8 cellular contexts compared by ENCODE assay signal in genomic region chr12:116559080-116559329, GRCh38. TPM values are rescaled to one million over a fixed set of nuclear protein-coding genes. Genes with fewer than 3 reads are reported as not detected.
DNase-seq lines count a peak whose midpoint lies in the region; ATAC-seq, FAIRE-seq and TF ChIP-seq lines count a peak whose summit lies in the region.

No MANE protein-coding gene starts in this region.

- peaks cover 8% of the 10 kb centered on the region for H3K9me3 ChIP-seq in K562 (replicated peaks; ENCODE audit: control insufficient read depth, insufficient read depth, low read depth, low read length)

- POLR2A ChIA-PET in K562 (lab: Yijun Ruan, JAX) = interaction anchor here (0.6 to 3.8 kb wide), 19 partner anchors 9 to 362 kb away, joined by 3 to 40 read pairs (median 4); no protein-coding TSS in a partner anchor

- TF ChIP-seq EP300 in K562 (IDR thresholded peaks at IDR 0.05; ENCODE audit: low read length) = no peak

- WGBS in K562 (ENCODE audit: insufficient coverage, low coverage, missing lambda C conversion rate) = 0% methylated on average over 10 of the region's 10 CpGs

- ATAC-seq in GM19455 (IDR thresholded peaks at IDR 0.05; ENCODE audit: unreplicated experiment) = peak; percentile 63
- ATAC-seq in HG03457 (IDR thresholded peaks at IDR 0.05; ENCODE audit: unreplicated experiment) = peak; percentile 51
- no peak; the same call in 1 of the 3 replicates for ATAC-seq in K562

- no peak for DNase-seq in GM06990 (ENCODE audit: extremely low read depth, insufficient read length)
- peak in 1 of 4 experiments; percentile 18 for DNase-seq in K562 (ENCODE audit: extremely low read depth in 1 of 4, low spot score in 3 of 4)
- no peak for DNase-seq in T-helper 9 cell
- no peak for DNase-seq in HCEC 1CT
- DNase-seq in NCI-H82 treated with DMSO at 0.1 percent for 48 hours (lab: John Stamatoyannopoulos, UW; ENCODE audit: unreplicated experiment) = no peak

- no peaks in the 10 kb centered on the region for H4K20me1 ChIP-seq in K562 (replicated peaks; ENCODE audit: control insufficient read depth, insufficient read depth, low read length)

- peaks cover 38 to 47% of the 10 kb centered on the region in 2 experiments for H3K4me1 ChIP-seq in K562 (replicated peaks in 1 of 2; ENCODE audit: control insufficient read depth in 2 of 2, insufficient read depth in 2 of 2, low read length in 2 of 2)
- H3K4me1 ChIP-seq in rectal smooth muscle tissue (ENCODE audit: control insufficient read depth, insufficient read depth, low read length) = no peaks in the 10 kb centered on the region

- TF ChIP-seq POLR2A in K562 (conservative IDR thresholded peaks at IDR 0.05) = no peak

- intact Hi-C loops in K562 (cut with micrococcal nuclease) = loop anchor here (1.0 kb wide), 2 partner anchors 26 to 39 kb away; no protein-coding TSS in a partner anchor

- in situ Hi-C loops in K562 (cut with MboI) = no loop called here

- peak overlapping the region; percentile 79 for H2AFZ ChIP-seq in K562 (ENCODE audit: low read depth, low read length)

- H3K4me3 ChIP-seq in GM06990 (replicated peaks; ENCODE audit: low read depth, low read length) (peak overlapping the region; percentile 36), K562 (peak overlapping the region; percentile 27), rectal smooth muscle tissue (ENCODE audit: low read length) (peak overlapping the region; percentile 45)

- no peaks in the 10 kb centered on the region for H3K27me3 ChIP-seq in GM06990 (replicated peaks; ENCODE audit: control insufficient read depth, insufficient read depth, low read length)
- no peaks in the 10 kb centered on the region for H3K27me3 ChIP-seq in K562 (ENCODE audit: control insufficient read depth in 2 of 2, insufficient read depth in 2 of 2, low read length in 2 of 2)
- H3K27me3 ChIP-seq in rectal smooth muscle tissue (ENCODE audit: control insufficient read depth, insufficient read depth, low read length) = no peaks in the 10 kb centered on the region

- H3K9me1 ChIP-seq in K562 (ENCODE audit: control insufficient read depth, insufficient read depth, low read length) = no peaks in the 10 kb centered on the region

- TF ChIP-seq CTCF in GM06990 (IDR thresholded peaks at IDR 0.05; ENCODE audit: insufficient read depth, low read length, poor library complexity, severe bottlenecking) (no peak), K562 (IDR thresholded peaks at IDR 0.05 in 2 of 3, conservative IDR thresholded peaks at IDR 0.05 in 1 of 3; ENCODE audit: insufficient read depth in 2 of 3, low read depth in 1 of 3, low read length in 3 of 3) (no peak)

- TF ChIP-seq RAD21 in K562 (CRISPR knock-in tag; conservative IDR thresholded peaks at IDR 0.05 in 1 of 2, IDR thresholded peaks at IDR 0.05 in 1 of 2) = no peak

- CTCF ChIA-PET in K562 (lab: Yijun Ruan, JAX; ENCODE audit: low intra/inter-chr PET ratio) = no interaction called here

- H3K36me3 ChIP-seq in GM06990 (ENCODE audit: control insufficient read depth, insufficient read depth, low read length) (no peaks in the 10 kb centered on the region), K562 (ENCODE audit: control insufficient read depth, insufficient read depth, low read length) (no peaks in the 10 kb centered on the region), rectal smooth muscle tissue (ENCODE audit: control insufficient read depth, insufficient read depth, low read length) (no peaks in the 10 kb centered on the region)

- H3K27ac ChIP-seq in K562 (ENCODE audit: extremely low read depth, low read depth, low read length) = peak overlapping the region; percentile 99
- H3K27ac ChIP-seq in rectal smooth muscle tissue (ENCODE audit: low read depth, low read length) = peak overlapping the region; percentile 56

- no peak for FAIRE-seq in K562 (lab: Jason Lieb, UNC)

- peak overlapping the region; percentile 82 for H3K4me2 ChIP-seq in K562 (ENCODE audit: insufficient read depth, low read length)

- H3K79me2 ChIP-seq in K562 (ENCODE audit: control insufficient read depth, insufficient read depth, low read length) = no peaks in the 10 kb centered on the region; the same call in 2 of the 3 replicates

- peak overlapping the region; percentile 84 to 89; a peak in 3 of 4 replicates for H3K9ac ChIP-seq in K562 (ENCODE audit: insufficient read depth in 1 of 2, low read depth in 2 of 2, low read length in 2 of 2)
- H3K9ac ChIP-seq in rectal smooth muscle tissue (ENCODE audit: low read length) = peak overlapping the region; percentile 17

- TSS peak; percentile 95 for BruUV-seq in K562 (replicated peaks; lab: Mats Ljungman, UMichigan)

TF ChIP-seq in K562, 482 proteins besides CTCF, POLR2A, EP300 and RAD21 (continues in another document):
- TF ChIP-seq NFYB (IDR thresholded peaks at IDR 0.05; ENCODE audit: extremely low read depth, insufficient read length) (no peak), GABPB2 (CRISPR knock-in tag; conservative IDR thresholded peaks at IDR 0.05) (no peak), NFE2 (IDR thresholded peaks at IDR 0.05; ENCODE audit: low read depth) (no peak), CBX2 (IDR thresholded peaks at IDR 0.05; ENCODE audit: insufficient read depth, low read length, poor library complexity, severe bottlenecking) (no peak), ZBTB1 (CRISPR knock-in tag; IDR thresholded peaks at IDR 0.05; ENCODE audit: borderline replicate concordance, low read depth) (no peak), RCOR1 (IDR thresholded peaks at IDR 0.05; ENCODE audit: borderline replicate concordance in 1 of 2, low read depth in 2 of 2, low read length in 2 of 2) (no peak), POU5F1 (IDR thresholded peaks at IDR 0.05; ENCODE audit: borderline replicate concordance, low read depth, low read length, partially characterized antibody) (no peak), ZC3H11A (IDR thresholded peaks at IDR 0.05; ENCODE audit: low read depth, low read length) (no peak), ZNF395 (CRISPR knock-in tag; IDR thresholded peaks at IDR 0.05) (no peak), SMAD3 (CRISPR knock-in tag; conservative IDR thresholded peaks at IDR 0.05) (no peak), TCF7 (IDR thresholded peaks at IDR 0.05; ENCODE audit: borderline replicate concordance) (no peak), ZNF586 (CRISPR knock-in tag; conservative IDR thresholded peaks at IDR 0.05) (no peak), WHSC1 (IDR thresholded peaks at IDR 0.05; ENCODE audit: low read length) (no peak), KDM5B (IDR thresholded peaks at IDR 0.05; ENCODE audit: insufficient replicate concordance, low read depth, low read length) (no peak), MYBL2 (IDR thresholded peaks at IDR 0.05; ENCODE audit: low read depth) (no peak), MYBL2 (CRISPR knock-in tag; IDR thresholded peaks at IDR 0.05; ENCODE audit: borderline replicate concordance) (no peak), CREB3 (tag; conservative IDR thresholded peaks at IDR 0.05; ENCODE audit: low read depth) (0 out of 2 replicates have a peak, but pooled peaks have one; percentile 38), ELK1 (CRISPR knock-in tag; IDR thresholded peaks at IDR 0.05) (no peak), POLR2AphosphoS2 (IDR thresholded peaks at IDR 0.05; ENCODE audit: low read length) (no peak)

RNA-seq across cellular contexts. Expression of gene MAP1LC3B2, which starts 0.2 kb away (rescaled TPM):
- 2.1 and 3.8 TPM in 2 replicates for total RNA-seq in K562 (2011; cell fraction: chromatin; rRNA removed; ENCODE audit: low replicate concordance)
- total RNA-seq in K562 (2011; cell fraction: nucleolus; rRNA removed) = 1.3 and 1.7 TPM in 2 replicates
- 2.2 and 4.4 TPM in 2 replicates for total RNA-seq in K562 (2011; cell fraction: nucleoplasm; rRNA removed)
- total RNA-seq in K562 (2014; rRNA removed) (not detected in 2 replicates), K562 (2014; rRNA removed; fragmentation: Illumina TruSeq; extraction: Trizol) (0.76 and 0.96 TPM in 2 replicates), K562 (2015; rRNA removed; fragmentation: Illumina TruSeq; extraction: Trizol) (0.53 TPM in 1 of 2 replicates, not detected in the other), K562 (2021) (1.7 and 2.0 TPM in 2 replicates)
- polyA plus RNA-seq in K562 (2011; rRNA removed) (2.8 and 4.0 TPM in 2 replicates), K562 (2014; fragmentation: Illumina TruSeq; extraction: Trizol) (0.80 and 1.5 TPM in 2 replicates), K562 (2014; fragmentation: Nextera tagmentation; extraction: Ambion mirVana) (under 1 TPM; 0.55 to 0.63 TPM), K562 (2014; rRNA removed) (0.53 and 1.4 TPM in 2 replicates)
- polyA plus RNA-seq in K562 (2011; cell fraction: cytosol; rRNA removed) = 0.18 and 0.71 TPM in 2 replicates
- polyA plus RNA-seq in K562 (2011; cell fraction: nucleus; rRNA removed) = 2.7 and 4.3 TPM in 2 replicates
- 2.8 and 6.9 TPM in 2 replicates for polyA plus RNA-seq in K562 (2012)
- polyA minus RNA-seq in K562 (2011; rRNA and poly(A)+ RNA removed) = 1.8 and 2.2 TPM in 2 replicates
- polyA minus RNA-seq in K562 (2011; cell fraction: cytosol; rRNA and poly(A)+ RNA removed) = not detected in 2 replicates
- polyA minus RNA-seq in K562 (2011; cell fraction: nucleus; rRNA and poly(A)+ RNA removed) = not detected in 2 replicates
